8 cellular contexts compared by ENCODE assay signal in genomic region chr1:87131809-87132663, GRCh38.
A peak's percentile ranks its signal among the peaks of the same experiment; 100 is the strongest.
DNase-seq lines count a peak whose midpoint lies in the region; ATAC-seq and TF ChIP-seq lines count a peak whose summit lies in the region.

No MANE protein-coding gene starts in this region.

- POLR2A ChIA-PET in T-cell (lab: Charles Lee), result no interaction called here

- no peak for TF ChIP-seq POLR2A in adrenal gland (IDR thresholded peaks at IDR 0.05)

- no peak overlapping the region for H3K27ac Mint-ChIP-seq in T-cell

- WGBS in adrenal gland, 4 donors, result 13 to 22% (median 16%) methylated on average over 25 to 66 of the region's 66 CpGs
- WGBS in psoas muscle, 3 donors, result 19 to 24% (median 23%) methylated on average over 48 to 66 of the region's 66 CpGs
- WGBS in urinary bladder, result 25% methylated on average over 66 of the region's 66 CpGs

- H3F3A ChIP-seq in Loucy (ENCODE audit: low read depth), result no peaks in the 10 kb centered on the region

- no peaks in the 10 kb centered on the region for H3K9me3 Mint-ChIP-seq in T-cell

- H3K79me2 ChIP-seq in Loucy (ENCODE audit: insufficient read depth, low read length), result no peaks in the 10 kb centered on the region

- intact Hi-C loops in adrenal gland (cut with DNase I), result loop anchor here in 1 of 2 donors (5.0 kb wide), 1 partner anchor 820 kb away; no protein-coding TSS in a partner anchor
- intact Hi-C loops in left ventricle myocardium inferior (cut with micrococcal nuclease), result no loop called here
- intact Hi-C loops in psoas muscle (cut with DNase I), result loop anchor here in 1 of 2 donors (5.0 to 10.0 kb wide), 4 partner anchors 163 to 915 kb away; partner anchors contain the start of gene LMO4

- ATAC-seq in T-cell (replicated peaks in 1 of 4) (peak; percentile 78 to 95 (median 88)), psoas muscle (peak; percentile 86 to 93 (median 90))

- peak overlapping the region; percentile 69 for H3K4me2 ChIP-seq in Loucy (ENCODE audit: low read depth, low read length, poor library complexity, severe bottlenecking)

- H3K9me3 ChIP-seq in HAP-1 (no peaks in the 10 kb centered on the region), Loucy (ENCODE audit: insufficient read depth, low read depth, low read length) (no peaks in the 10 kb centered on the region), adrenal gland (replicated peaks in 1 of 3) (no peaks in the 10 kb centered on the region), left ventricle myocardium inferior (replicated peaks) (no peaks in the 10 kb centered on the region), psoas muscle (no peaks in the 10 kb centered on the region)

- no peaks in the 10 kb centered on the region for H3K36me3 ChIP-seq in HAP-1 (replicated peaks)
- no peaks in the 10 kb centered on the region for H3K36me3 ChIP-seq in Loucy (ENCODE audit: insufficient read depth, low read length)
- no peaks in the 10 kb centered on the region for H3K36me3 ChIP-seq in adrenal gland (replicated peaks in 1 of 2)
- no peaks in the 10 kb centered on the region for H3K36me3 ChIP-seq in left ventricle myocardium inferior
- no peaks in the 10 kb centered on the region for H3K36me3 ChIP-seq in psoas muscle (ENCODE audit: insufficient read depth in 1 of 2, low read depth in 1 of 2)
- H3K36me3 ChIP-seq in urinary bladder (ENCODE audit: insufficient read depth), result no peaks in the 10 kb centered on the region

- H3K9ac ChIP-seq in Loucy (ENCODE audit: low read depth, low read length, poor library complexity, severe bottlenecking), result no peak overlapping the region

- H3K4me1 ChIP-seq in HAP-1 (no peaks in the 10 kb centered on the region), Loucy (ENCODE audit: insufficient read depth, low read length, poor library complexity, severe bottlenecking) (no peaks in the 10 kb centered on the region), adrenal gland (replicated peaks in 1 of 2) (peaks cover 0 to 6% of the 10 kb centered on the region in 2 donors), left ventricle myocardium inferior (peaks cover 42% of the 10 kb centered on the region), psoas muscle (no peaks in the 10 kb centered on the region), urinary bladder (ENCODE audit: insufficient read depth) (no peaks in the 10 kb centered on the region)

- no peaks in the 10 kb centered on the region for H3K36me3 Mint-ChIP-seq in T-cell

- H3K4me3 Mint-ChIP-seq in T-cell, result peak overlapping the region; percentile 80 to 84 (median 81)

- no peaks in the 10 kb centered on the region for H4K20me1 ChIP-seq in Loucy (ENCODE audit: insufficient read depth, low read length, poor library complexity, severe bottlenecking)

- H3K27ac ChIP-seq in adrenal gland (peak overlapping the region in 2 of 5 donors; percentile 17 to 51), left ventricle myocardium inferior (replicated peaks) (peak overlapping the region; percentile 72), psoas muscle (peak overlapping the region; percentile 1), urinary bladder (ENCODE audit: low read depth) (no peak overlapping the region)

- peaks cover 31 to 35% of the 10 kb centered on the region in 2 donors for H3K27me3 Mint-ChIP-seq in T-cell

- H3K4me1 Mint-ChIP-seq in T-cell, result peaks cover 11 to 13% (median 12%) of the 10 kb centered on the region in 3 donors

- CTCF ChIA-PET in T-cell (lab: Charles Lee), result interaction anchor here in 1 of 2 donors (1.0 kb wide), 1 partner anchor 16 kb away, joined by 4 read pairs; no protein-coding TSS in a partner anchor

- in situ Hi-C loops in HAP-1 (cut with MboI; ENCODE audit: low sequenced_read_pairs), result loop anchor here (10.0 kb wide), 1 partner anchor 823 kb away; no protein-coding TSS in a partner anchor

- TF ChIP-seq CTCF in GM10266 (IDR thresholded peaks at IDR 0.05; ENCODE audit: control insufficient read depth, insufficient read depth, low read depth, missing control alignments), result peak; percentile 98
- peak; percentile 85 for TF ChIP-seq CTCF in Loucy (conservative IDR thresholded peaks at IDR 0.05; ENCODE audit: low read length)
- TF ChIP-seq CTCF in adrenal gland (IDR thresholded peaks at IDR 0.05), result peak; percentile 68 to 91 (median 84)
- peak; percentile 97 for TF ChIP-seq CTCF in left ventricle myocardium inferior (IDR thresholded peaks at IDR 0.05; ENCODE audit: borderline replicate concordance)
- TF ChIP-seq CTCF in psoas muscle (IDR thresholded peaks at IDR 0.05), result peak; percentile 84

- peak overlapping the region; percentile 23 for H3K4me3 ChIP-seq in HAP-1
- H3K4me3 ChIP-seq in Loucy (ENCODE audit: low read length, poor library complexity, severe bottlenecking), result peak overlapping the region; percentile 53
- peak overlapping the region in 2 of 4 donors; percentile 10 to 64 for H3K4me3 ChIP-seq in adrenal gland
- H3K4me3 ChIP-seq in left ventricle myocardium inferior, result peak overlapping the region; percentile 65
- peak overlapping the region; percentile 60 for H3K4me3 ChIP-seq in psoas muscle
- peak overlapping the region; percentile 49 for H3K4me3 ChIP-seq in urinary bladder (ENCODE audit: low read depth, low read length)

- H2AFZ ChIP-seq in Loucy (ENCODE audit: low read length), result peak overlapping the region; percentile 97

- H3K9me2 ChIP-seq in Loucy (replicated peaks; ENCODE audit: low read depth, low read length), result no peaks in the 10 kb centered on the region

- no peaks in the 10 kb centered on the region for H3K27me3 ChIP-seq in HAP-1 (ENCODE audit: low read depth)
- peaks cover 4% of the 10 kb centered on the region for H3K27me3 ChIP-seq in Loucy (ENCODE audit: insufficient read depth, low read length, poor library complexity, severe bottlenecking)
- no peaks in the 10 kb centered on the region for H3K27me3 ChIP-seq in adrenal gland
- peaks cover 5% of the 10 kb centered on the region for H3K27me3 ChIP-seq in left ventricle myocardium inferior (ENCODE audit: low read depth)
- peaks cover 0 to 3% (median 0%) of the 10 kb centered on the region in 3 donors for H3K27me3 ChIP-seq in psoas muscle (ENCODE audit: insufficient read depth in 3 of 3, low read length in 2 of 3)

- DNase-seq in GM10266 (ENCODE audit: extremely low spot score) (peak; percentile 86), HAP-1 (ENCODE audit: low spot score in 2 of 2) (peak; percentile 57 to 87), T-cell (peak; percentile 27 to 73 (median 62)), adrenal gland (peak; percentile 77 to 85 (median 78)), left ventricle myocardium inferior (peak; percentile 77), psoas muscle (peak; percentile 75 to 88)
